In the genomic region with DNA sequence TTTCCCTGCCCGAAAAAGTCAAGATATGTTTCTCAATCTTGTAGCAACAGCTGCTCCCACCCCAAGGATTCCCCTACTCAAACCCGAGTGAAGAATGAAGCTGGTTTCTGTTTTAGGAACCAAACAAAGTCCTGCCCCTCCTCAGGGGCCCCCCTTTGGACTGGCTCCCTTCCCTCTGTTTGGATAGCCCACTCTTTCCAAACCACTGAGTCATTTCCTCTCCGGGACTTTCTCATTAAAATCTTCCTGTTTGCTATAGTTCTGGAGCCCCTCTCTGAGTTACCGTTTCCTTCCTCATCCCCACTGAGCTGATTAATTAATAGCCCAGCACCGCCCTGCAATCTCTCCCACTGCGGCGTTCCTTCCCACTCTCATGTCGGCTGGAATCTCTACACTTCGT, we compare ENCODE assay signal across 8 cellular contexts.
DNase-seq lines count a peak whose midpoint lies in the region; ATAC-seq and TF ChIP-seq lines count a peak whose summit lies in the region.

No MANE protein-coding gene starts in this region.

- peaks cover 11% of the 10 kb centered on the region in 2 donors for H3K4me1 Mint-ChIP-seq in effector memory CD8-positive, alpha-beta T cell (ENCODE audit: low read depth in 2 of 2)
- H3K4me1 Mint-ChIP-seq in natural killer cell treated with Interleukin-12 subunit alpha and Interleukin-12 subunit beta and Interleukin-15 and Interleukin-18, amount 100 ng/mL, for 72 hours (ENCODE audit: low read depth in 2 of 2), result peaks cover 33 to 38% of the 10 kb centered on the region in 2 donors
- H3K4me1 Mint-ChIP-seq in activated CD4-positive, alpha-beta T cell treated with anti-CD3 and anti-CD28 coated beads, Interleukin-2, amount 10 ng/mL, durations not matched to agents 7 days and 5 days, result peaks cover 11% of the 10 kb centered on the region

- H3K36me3 Mint-ChIP-seq in effector memory CD8-positive, alpha-beta T cell (ENCODE audit: insufficient read depth), result no peaks in the 10 kb centered on the region
- peaks cover 12% of the 10 kb centered on the region for H3K36me3 Mint-ChIP-seq in natural killer cell treated with Interleukin-12 subunit alpha and Interleukin-12 subunit beta and Interleukin-15 and Interleukin-18, amount 100 ng/mL, for 72 hours
- H3K36me3 Mint-ChIP-seq in activated CD4-positive, alpha-beta T cell treated with anti-CD3 and anti-CD28 coated beads, Interleukin-2, amount 10 ng/mL, durations not matched to agents 7 days and 5 days (ENCODE audit: low read depth), result no peaks in the 10 kb centered on the region

- POLR2A ChIA-PET in AG04450 (lab: Yijun Ruan, JAX), result no interaction called here
- POLR2A ChIA-PET in activated CD4-positive, alpha-beta T cell treated with anti-CD3 and anti-CD28 coated beads, Interleukin-2, amount 10 ng/mL, durations not matched to agents 7 days and 5 days (lab: Charles Lee), result interaction anchor here (0.6 kb wide), 1 partner anchor 9 kb away, joined by 3 read pairs; no protein-coding TSS in a partner anchor

- H3K27ac Mint-ChIP-seq in effector memory CD8-positive, alpha-beta T cell, result no peak overlapping the region
- H3K27ac Mint-ChIP-seq in natural killer cell treated with Interleukin-12 subunit alpha and Interleukin-12 subunit beta and Interleukin-15 and Interleukin-18, amount 100 ng/mL, for 72 hours, result peak overlapping the region; percentile 74 to 94
- no peak overlapping the region for H3K27ac Mint-ChIP-seq in activated CD4-positive, alpha-beta T cell treated with anti-CD3 and anti-CD28 coated beads, Interleukin-2, amount 10 ng/mL, durations not matched to agents 7 days and 5 days

- no peaks in the 10 kb centered on the region for H3K9me3 Mint-ChIP-seq in effector memory CD8-positive, alpha-beta T cell
- H3K9me3 Mint-ChIP-seq in natural killer cell treated with Interleukin-12 subunit alpha and Interleukin-12 subunit beta and Interleukin-15 and Interleukin-18, amount 100 ng/mL, for 72 hours, result peaks cover 2% of the 10 kb centered on the region
- peaks cover 4% of the 10 kb centered on the region for H3K9me3 Mint-ChIP-seq in activated CD4-positive, alpha-beta T cell treated with anti-CD3 and anti-CD28 coated beads, Interleukin-2, amount 10 ng/mL, durations not matched to agents 7 days and 5 days

- no peak for TF ChIP-seq CTCF in AG04450 (IDR thresholded peaks at IDR 0.05; ENCODE audit: low read depth, low read length)

- peaks cover 42 to 45% of the 10 kb centered on the region in 2 donors for H3K27me3 Mint-ChIP-seq in effector memory CD8-positive, alpha-beta T cell
- H3K27me3 Mint-ChIP-seq in natural killer cell treated with Interleukin-12 subunit alpha and Interleukin-12 subunit beta and Interleukin-15 and Interleukin-18, amount 100 ng/mL, for 72 hours, result peaks cover 32 to 44% of the 10 kb centered on the region in 2 donors
- H3K27me3 Mint-ChIP-seq in activated CD4-positive, alpha-beta T cell treated with anti-CD3 and anti-CD28 coated beads, Interleukin-2, amount 10 ng/mL, durations not matched to agents 7 days and 5 days, result peaks cover 45% of the 10 kb centered on the region

- peak overlapping the region; percentile 41 to 69 for H3K4me3 Mint-ChIP-seq in effector memory CD8-positive, alpha-beta T cell
- peak overlapping the region; percentile 92 for H3K4me3 Mint-ChIP-seq in natural killer cell treated with Interleukin-12 subunit alpha and Interleukin-12 subunit beta and Interleukin-15 and Interleukin-18, amount 100 ng/mL, for 72 hours
- H3K4me3 Mint-ChIP-seq in activated CD4-positive, alpha-beta T cell treated with anti-CD3 and anti-CD28 coated beads, Interleukin-2, amount 10 ng/mL, durations not matched to agents 7 days and 5 days, result no peak overlapping the region

- CTCF ChIA-PET in AG04450 (lab: Charles Lee), result interaction anchor here (1.0 to 1.4 kb wide), 2 partner anchors 70 to 511 kb away, joined by 3 to 4 read pairs; no protein-coding TSS in a partner anchor
- CTCF ChIA-PET in activated CD4-positive, alpha-beta T cell treated with anti-CD3 and anti-CD28 coated beads, Interleukin-2, amount 10 ng/mL, durations not matched to agents 7 days and 5 days (lab: Charles Lee), result interaction anchor here (0.9 kb wide), 1 partner anchor 10 kb away, joined by 4 read pairs; no protein-coding TSS in a partner anchor

- no peaks in the 10 kb centered on the region for H3K27me3 ChIP-seq in AG04450 (ENCODE audit: control insufficient read depth, insufficient read depth, low read length)

- no peak for ATAC-seq in effector memory CD8-positive, alpha-beta T cell (replicated peaks)
- ATAC-seq in natural killer cell treated with Interleukin-12 subunit alpha and Interleukin-12 subunit beta and Interleukin-15 and Interleukin-18, amount 100 ng/mL, for 72 hours, result peak; percentile 39 to 74
- ATAC-seq in HG02885 (IDR thresholded peaks at IDR 0.05; ENCODE audit: poor library complexity, unreplicated experiment), result no peak
- no peak for ATAC-seq in GM18858 (IDR thresholded peaks at IDR 0.05; ENCODE audit: unreplicated experiment)

- H3K27ac ChIP-seq in AG04450 (ENCODE audit: low read depth, low read length), result peak overlapping the region; percentile 13

- DNase-seq in AG04450 (ENCODE audit: low read depth, low spot score) (no peak), NOMO-1 (lab: John Stamatoyannopoulos, UW; ENCODE audit: unreplicated experiment in 2 of 2) (peak; percentile 35 to 60), hepatic stellate cell (ENCODE audit: low spot score) (no peak)
- DNase-seq in effector memory CD8-positive, alpha-beta T cell, result no peak
- DNase-seq in natural killer cell treated with Interleukin-12 subunit alpha and Interleukin-12 subunit beta and Interleukin-15 and Interleukin-18, amount 100 ng/mL, for 72 hours (ENCODE audit: low spot score), result no peak
- no peak for DNase-seq in activated CD4-positive, alpha-beta T cell treated with anti-CD3 and anti-CD28 coated beads, Interleukin-2, amount 10 ng/mL, durations not matched to agents 7 days and 5 days

- H3K9me3 ChIP-seq in AG04450 (ENCODE audit: control insufficient read depth, insufficient read depth, low read length), result no peaks in the 10 kb centered on the region

- H3K4me3 ChIP-seq in AG04450 (ENCODE audit: low read depth, low read length), result peak overlapping the region; percentile 31

Comparison
In these comparisons a context has a peak if more than half of its experiments do, and no peak if none do; other contexts are left out.
1. DNase-seq: peak in NOMO-1 (2 of 2); none in AG04450 (single experiment), effector memory CD8-positive, alpha-beta T cell (0 of 3), natural killer cell treated with Interleukin-12 subunit alpha and Interleukin-12 subunit beta and Interleukin-15 and Interleukin-18, amount 100 ng/mL, for 72 hours (single experiment), activated CD4-positive, alpha-beta T cell treated with anti-CD3 and anti-CD28 coated beads, Interleukin-2, amount 10 ng/mL, durations not matched to agents 7 days and 5 days (single experiment) and hepatic stellate cell (single experiment).
2. ATAC-seq: peak in natural killer cell treated with Interleukin-12 subunit alpha and Interleukin-12 subunit beta and Interleukin-15 and Interleukin-18, amount 100 ng/mL, for 72 hours (2 of 2); none in effector memory CD8-positive, alpha-beta T cell (single experiment), HG02885 (single experiment) and GM18858 (single experiment).
3. H3K27ac Mint-ChIP-seq: peak in natural killer cell treated with Interleukin-12 subunit alpha and Interleukin-12 subunit beta and Interleukin-15 and Interleukin-18, amount 100 ng/mL, for 72 hours (2 of 2); none in effector memory CD8-positive, alpha-beta T cell (0 of 2) and activated CD4-positive, alpha-beta T cell treated with anti-CD3 and anti-CD28 coated beads, Interleukin-2, amount 10 ng/mL, durations not matched to agents 7 days and 5 days (single experiment).